ENCODE assay signal across 26 cellular contexts in genomic region chr14:49934638-49935037, GRCh38. TPM values are rescaled to one million over a fixed set of nuclear protein-coding genes. Genes with fewer than 3 reads are reported as not detected.
DNase-seq lines count a peak whose midpoint lies in the region; ATAC-seq, FAIRE-seq and TF ChIP-seq lines count a peak whose summit lies in the region.
"Had no signal": no experiment of that assay in that cellular context is flagged by ENCODE, and none has a peak within 500 bp of the region (broad histone marks: within the 10 kb centered on the region; RNA-seq: fewer than 3 reads in every experiment).

No MANE protein-coding gene starts in this region.

- no peak overlapping the region for H2AFZ ChIP-seq in GM12878 (ENCODE audit: control insufficient read depth, low read depth, low read length)

- SMC1A ChIA-PET in GM12878 (lab: Charles Lee; ENCODE audit: uncharacterized antibody, unreplicated experiment), result interaction anchor here (1.0 kb wide), 1 partner anchor 17 kb away, joined by 3 read pairs; no protein-coding TSS in a partner anchor

- intact Hi-C loops in GM12878 (cut with micrococcal nuclease; ENCODE audit: unreplicated experiment), result no loop called here
- intact Hi-C loops in kidney (cut with DNase I), result no loop called here

- no peaks in the 10 kb centered on the region for H3K36me3 ChIP-seq in GM12878 (ENCODE audit: control insufficient read depth in 2 of 2, insufficient read depth in 2 of 2, low read length in 1 of 2)
- no peaks in the 10 kb centered on the region for H3K36me3 ChIP-seq in kidney (ENCODE audit: control insufficient read depth in 1 of 2, insufficient read depth in 2 of 2, low read length in 2 of 2)
- H3K36me3 ChIP-seq in H7 (replicated peaks; ENCODE audit: control insufficient read depth, insufficient read depth, low read length), result no peaks in the 10 kb centered on the region
- H3K36me3 ChIP-seq: brain microvascular endothelial cell, esophagus squamous epithelium, MG63, upper lobe of right lung had no signal

- TF ChIP-seq CTCF in GM12878 (IDR thresholded peaks at IDR 0.05 in 2 of 3, conservative IDR thresholded peaks at IDR 0.05 in 1 of 3; ENCODE audit: control insufficient read depth in 2 of 3, extremely low read depth in 1 of 3, insufficient read depth in 1 of 3, low read depth in 3 of 3, low read length in 3 of 3) (no peak), kidney (IDR thresholded peaks at IDR 0.05; ENCODE audit: borderline replicate concordance, extremely low read depth, insufficient read depth) (no peak)

- peak; percentile 16 for DNase-seq in NOMO-1 treated with DMSO at 0.1 percent for 48 hours (lab: John Stamatoyannopoulos, UW; ENCODE audit: unreplicated experiment)
- DNase-seq in NOMO-1 treated with dmso at 0.1 percent for 144 hours (lab: John Stamatoyannopoulos, UW; ENCODE audit: unreplicated experiment), result no peak
- no peak for DNase-seq in GM12878 (ENCODE audit: low read depth, low spot score)
- no peak for DNase-seq in kidney
- no peak for DNase-seq in H7
- DNase-seq: ACHN; activated CD4-positive, alpha-beta T cell treated with anti-CD3 and anti-CD28 coated beads for 4 hours; activated naive CD4-positive, alpha-beta T cell; activated T-cell treated with anti-CD3 and anti-CD28 coated beads, Interleukin-2, amount 50 U/mL, for 4 hours; brain microvascular endothelial cell; COR-L47; DND-41; effector memory CD8-positive, alpha-beta T cell; esophagus squamous epithelium; HCEC 1CT; MG63; NCI-H1694; NCI-H2171 treated with DMSO at 0.1 percent for 48 hours; NCI-H526; stimulated activated CD4-positive, alpha-beta T cell treated with anti-CD3 and anti-CD28 coated beads, Interleukin-1b, Interleukin-23, amount 100 ng/mL, for 48 hours; upper lobe of right lung had no signal

- H3K79me2 ChIP-seq in GM12878 (ENCODE audit: control insufficient read depth, insufficient read depth, low read length), result no peaks in the 10 kb centered on the region

- H3K9me3 ChIP-seq in GM12878 (replicated peaks; ENCODE audit: control insufficient read depth, insufficient read depth, low read length) (peaks cover 1% of the 10 kb centered on the region; the same call in 2 of the 3 replicates), kidney (ENCODE audit: control insufficient read depth in 1 of 2, low read length in 2 of 2) (peaks cover 0 to 9% of the 10 kb centered on the region in 2 donors)
- H3K9me3 ChIP-seq: MG63, upper lobe of right lung had no signal

- H3K27me3 ChIP-seq in GM12878 (replicated peaks in 1 of 2; ENCODE audit: control insufficient read depth in 2 of 2, insufficient read depth in 2 of 2, low read length in 1 of 2) (no peaks in the 10 kb centered on the region), H7 (ENCODE audit: control insufficient read depth, insufficient read depth, low read length) (no peaks in the 10 kb centered on the region)
- H3K27me3 ChIP-seq: brain microvascular endothelial cell, esophagus squamous epithelium, MG63, upper lobe of right lung had no signal

- H3K9ac ChIP-seq in GM12878 (ENCODE audit: control insufficient read depth, insufficient read depth, low read length) (no peak overlapping the region), kidney (ENCODE audit: low read length in 2 of 2) (no peak overlapping the region)

- TF ChIP-seq RAD21 in GM12878 (IDR thresholded peaks at IDR 0.05; ENCODE audit: insufficient read depth, low read depth, low read length), result no peak

- no peaks in the 10 kb centered on the region for H4K20me1 ChIP-seq in GM12878 (ENCODE audit: control insufficient read depth, insufficient read depth)

- peaks cover 13% of the 10 kb centered on the region for H3K4me1 ChIP-seq in GM12878 (ENCODE audit: control insufficient read depth, insufficient read depth, low read length)
- H3K4me1 ChIP-seq in kidney (ENCODE audit: control insufficient read depth in 1 of 2, insufficient read depth in 1 of 2, low read depth in 1 of 2, low read length in 2 of 2), result peaks cover 0 to 2% of the 10 kb centered on the region in 2 donors
- H3K4me1 ChIP-seq: upper lobe of right lung had no signal

- H3K27ac ChIP-seq in GM12878 (ENCODE audit: control insufficient read depth, insufficient read depth) (no peak overlapping the region), kidney (ENCODE audit: low read depth in 2 of 2, low read length in 2 of 2) (no peak overlapping the region)
- H3K27ac ChIP-seq: brain microvascular endothelial cell, esophagus squamous epithelium, skin epidermis, upper lobe of right lung had no signal

- H3K4me2 ChIP-seq in GM12878 (ENCODE audit: control insufficient read depth, insufficient read depth), result no peak overlapping the region

- POLR2A ChIA-PET in GM12878 (lab: Charles Lee), result interaction anchor here (0.9 kb wide), 1 partner anchor 17 kb away, joined by 4 read pairs; no protein-coding TSS in a partner anchor

- no peak for TF ChIP-seq POLR2A in GM12878 (IDR thresholded peaks at IDR 0.05; ENCODE audit: low read depth, low read length)

- BruUV-seq in GM12878 (replicated peaks; lab: Mats Ljungman, UMichigan), result no TSS peak

- RAD21 ChIA-PET in GM12878 (lab: Charles Lee; ENCODE audit: unreplicated experiment), result interaction anchor here (0.6 kb wide), 1 partner anchor 104 kb away, joined by 3 read pairs; no protein-coding TSS in a partner anchor

- in situ Hi-C loops in GM12878 (cut with MboI), result no loop called here

- CTCF ChIA-PET in GM12878 (lab: Yijun Ruan, JAX), result no interaction called here

- FAIRE-seq in GM12878 (lab: Jason Lieb, UNC) (no peak), kidney (lab: Jason Lieb, UNC) (peak; percentile 3)
- FAIRE-seq: keratinocyte had no signal

- no peak for TF ChIP-seq EP300 in GM12878 (IDR thresholded peaks at IDR 0.05; ENCODE audit: borderline replicate concordance in 1 of 2, control insufficient read depth in 1 of 2, low read depth in 2 of 2, low read length in 2 of 2)

- ATAC-seq in GM12878, result no peak
- no peak for ATAC-seq in GM19452 (IDR thresholded peaks at IDR 0.05; ENCODE audit: unreplicated experiment)
- no peak for ATAC-seq in GM19467 (IDR thresholded peaks at IDR 0.05; ENCODE audit: unreplicated experiment)
- no peak for ATAC-seq in GM18517 (IDR thresholded peaks at IDR 0.05; ENCODE audit: unreplicated experiment)
- ATAC-seq: activated T-cell treated with anti-CD3 and anti-CD28 coated beads, Interleukin-2, amount 50 U/mL, for 4 hours; effector memory CD8-positive, alpha-beta T cell; upper lobe of right lung had no signal

- H3K4me3 ChIP-seq in GM12878 (no peak overlapping the region), kidney (ENCODE audit: low read length in 2 of 2) (no peak overlapping the region), H7 (ENCODE audit: insufficient read depth, low read depth, low read length) (no peak overlapping the region)
- H3K4me3 ChIP-seq: esophagus squamous epithelium, MG63, skin epidermis, upper lobe of right lung had no signal

TF ChIP-seq in GM12878, 131 proteins besides CTCF, POLR2A, EP300 and RAD21:
- TF ChIP-seq ESRRA (IDR thresholded peaks at IDR 0.05; ENCODE audit: low read length) (no peak), ASH2L (IDR thresholded peaks at IDR 0.05; ENCODE audit: borderline replicate concordance, low read depth) (no peak), ZNF622 (IDR thresholded peaks at IDR 0.05) (no peak), POLR2AphosphoS2 (IDR thresholded peaks at IDR 0.05; ENCODE audit: low read depth, low read length) (no peak), BACH1 (IDR thresholded peaks at IDR 0.05; ENCODE audit: borderline replicate concordance) (peak; percentile 65; the same call in 1 of the 2 replicates), ATF2 (IDR thresholded peaks at IDR 0.05; ENCODE audit: low read length) (no peak)
TF ChIP-seq in GM12878: peak in this region for 1.

RNA-seq across cellular contexts. Expression of gene ARF6, which starts 41.8 kb away (rescaled TPM):
- total RNA-seq in GM12878 (2013; cell fraction: nucleolus; rRNA removed), result 27.7 and 30.1 TPM in 2 replicates
- total RNA-seq in GM12878 (2014; rRNA removed), result 64.5 and 66.1 TPM in 2 replicates
- 49.8 and 50.0 TPM in 2 replicates for total RNA-seq in GM12878 (2014; rRNA removed; fragmentation: Illumina TruSeq; extraction: Trizol)
- total RNA-seq in GM12878 (2021), result 91.3 and 94.2 TPM in 2 replicates
- polyA plus RNA-seq in GM12878 (2011; ENCODE audit: low read depth), result 27.1 TPM
- 47.8 and 52.2 TPM in 2 replicates for polyA plus RNA-seq in GM12878 (2011; rRNA removed)
- polyA plus RNA-seq in GM12878 (2011; cell fraction: cytosol; rRNA removed), result 32.4 and 36.0 TPM in 2 replicates
- 27.7 and 42.9 TPM in 2 replicates for polyA plus RNA-seq in GM12878 (2011; cell fraction: nucleus; rRNA removed)
- 57.0 and 69.3 TPM in 2 replicates for polyA plus RNA-seq in GM12878 (2012)
- 74.8 and 82.5 TPM in 2 replicates for polyA plus RNA-seq in GM12878 (2014; fragmentation: Illumina TruSeq; extraction: Trizol)
- 10 to 100 TPM; 46.8 to 86.6 TPM for polyA plus RNA-seq in GM12878 (2014; fragmentation: Nextera tagmentation; extraction: Ambion mirVana)
- polyA plus RNA-seq in GM12878 (2014; rRNA removed), result 69.1 and 73.0 TPM in 2 replicates
- polyA plus RNA-seq in GM12878 (2016; fragmentation: Nextera tagmentation; extraction: Ambion mirVana), result 100 to 1,000 TPM; 125 to 128 TPM
- 35.5 and 38.3 TPM in 2 replicates for polyA minus RNA-seq in GM12878 (2011; rRNA and poly(A)+ RNA removed)
- 16.7 and 23.6 TPM in 2 replicates for polyA minus RNA-seq in GM12878 (2011; cell fraction: cytosol; rRNA and poly(A)+ RNA removed)
- polyA minus RNA-seq in GM12878 (2011; cell fraction: nucleus; rRNA and poly(A)+ RNA removed), result 20.7 and 36.2 TPM in 2 replicates
- 87.1 TPM for total RNA-seq in kidney
- 38.9 TPM for polyA plus RNA-seq in kidney (ENCODE audit: insufficient read depth, low read depth, low replicate concordance)
- total RNA-seq in H7 (2014; rRNA removed; shearing (Covaris generic)), result 38.6 and 40.4 TPM in 2 replicates
